Comparison of ENCODE assay signal across 22 cellular contexts in genomic region chr10:49094707-49095106, GRCh38. TPM values are rescaled to one million over a fixed set of nuclear protein-coding genes. Genes with fewer than 3 reads are reported as not detected.
A peak's percentile ranks its signal among the peaks of the same experiment; 100 is the strongest.
DNase-seq lines count a peak whose midpoint lies in the region; ATAC-seq and TF ChIP-seq lines count a peak whose summit lies in the region.
"Had no signal": no experiment of that assay in that cellular context is flagged by ENCODE, and none has a peak within 500 bp of the region (broad histone marks: within the 10 kb centered on the region; RNA-seq: fewer than 3 reads in every experiment).

No MANE protein-coding gene starts in this region.

- H3K4me2 ChIP-seq in neuronal stem cell (ENCODE audit: insufficient read depth, low read length, poor library complexity, severe bottlenecking) = no peak overlapping the region
- H3K4me2 ChIP-seq in GM23338 = no peak overlapping the region

- H2BK15ac ChIP-seq in neuronal stem cell (ENCODE audit: low read length) = no peak overlapping the region

- H3K36me3 Mint-ChIP-seq in endothelial cell (ENCODE audit: low read depth, unreplicated experiment) = no peaks in the 10 kb centered on the region
- no peaks in the 10 kb centered on the region; the same call in 2 of the 3 replicates for H3K36me3 Mint-ChIP-seq in GM23338 (ENCODE audit: low read depth)
- H3K36me3 Mint-ChIP-seq: CD14-positive monocyte had no signal

- no peak overlapping the region for H3K18ac ChIP-seq in neuronal stem cell (ENCODE audit: low read length)

- H3K27ac Mint-ChIP-seq in endothelial cell (ENCODE audit: unreplicated experiment) = no peak overlapping the region
- no peak overlapping the region for H3K27ac Mint-ChIP-seq in GM23338
- H3K27ac Mint-ChIP-seq: CD14-positive monocyte had no signal

- H2BK5ac ChIP-seq in neuronal stem cell (ENCODE audit: low read length) = no peak overlapping the region

- peaks cover 0 to 4% of the 10 kb centered on the region in 2 donors for H3K9me3 ChIP-seq in neuronal stem cell (replicated peaks in 1 of 2; ENCODE audit: control insufficient read depth in 2 of 2, insufficient read depth in 1 of 2, low read depth in 1 of 2, low read length in 2 of 2)
- H3K9me3 ChIP-seq in body of pancreas = no peaks in the 10 kb centered on the region
- H3K9me3 ChIP-seq: HAP-1, Peyer's patch had no signal

- H3K14ac ChIP-seq in neuronal stem cell (ENCODE audit: low read length) = no peak overlapping the region

- H3K4ac ChIP-seq in neuronal stem cell (ENCODE audit: low read length) = no peak overlapping the region

- no peak for TF ChIP-seq POLR2A in body of pancreas (IDR thresholded peaks at IDR 0.05)

- H3K23ac ChIP-seq in neuronal stem cell (ENCODE audit: low read depth, low read length, poor library complexity) = no peak overlapping the region

- H3K27me3 Mint-ChIP-seq in endothelial cell (ENCODE audit: unreplicated experiment) (no peaks in the 10 kb centered on the region), GM23338 (ENCODE audit: insufficient read depth, low read depth, poor library complexity) (peaks cover 4% of the 10 kb centered on the region)

- H3K27ac ChIP-seq in neuronal stem cell (replicated peaks; ENCODE audit: low read length) = no peak overlapping the region
- no peak overlapping the region for H3K27ac ChIP-seq in body of pancreas
- no peak overlapping the region for H3K27ac ChIP-seq in GM23338 (ENCODE audit: low read depth)
- H3K27ac ChIP-seq: Peyer's patch had no signal

- H4K8ac ChIP-seq in neuronal stem cell (ENCODE audit: low read depth, low read length) = no peak overlapping the region

- no peaks in the 10 kb centered on the region for H4K20me1 ChIP-seq in GM23338 (replicated peaks; ENCODE audit: insufficient read depth)

- intact Hi-C loops in Right ventricle myocardium superior (cut with DNase I) = no loop called here
- intact Hi-C loops in body of pancreas (cut with DNase I) = no loop called here

- H4K91ac ChIP-seq in neuronal stem cell (ENCODE audit: low read depth, low read length, poor library complexity) = no peak overlapping the region

- no peaks in the 10 kb centered on the region for H3K9me2 ChIP-seq in GM23338 (ENCODE audit: insufficient read depth)

- ATAC-seq in Right ventricle myocardium superior (ENCODE audit: poor library complexity) (peak; percentile 21), body of pancreas (no peak), HG02588 (IDR thresholded peaks at IDR 0.05; ENCODE audit: unreplicated experiment) (no peak), GM23338 (no peak)

- H3K9me3 Mint-ChIP-seq in endothelial cell (ENCODE audit: unreplicated experiment) (no peaks in the 10 kb centered on the region), GM23338 (no peaks in the 10 kb centered on the region)

- H3K9ac ChIP-seq in neuronal stem cell (ENCODE audit: low read depth, low read length, poor library complexity) = no peak overlapping the region

- H3K27me3 ChIP-seq in neuronal stem cell (ENCODE audit: control insufficient read depth in 3 of 3, insufficient read depth in 3 of 3, low read depth in 1 of 3, low read length in 3 of 3) (no peaks in the 10 kb centered on the region), body of pancreas (no peaks in the 10 kb centered on the region), GM23338 (ENCODE audit: insufficient read depth) (no peaks in the 10 kb centered on the region)
- H3K27me3 ChIP-seq: Peyer's patch had no signal

- no peaks in the 10 kb centered on the region for H3K4me1 Mint-ChIP-seq in endothelial cell (ENCODE audit: unreplicated experiment)
- peaks cover 5% of the 10 kb centered on the region; the same call in 2 of the 3 replicates for H3K4me1 Mint-ChIP-seq in GM23338
- H3K4me1 Mint-ChIP-seq: CD14-positive monocyte had no signal

- H3K4me1 ChIP-seq in neuronal stem cell (ENCODE audit: control insufficient read depth in 2 of 2, insufficient read depth in 1 of 2, low read depth in 1 of 2, low read length in 2 of 2) = peaks cover 3 to 18% of the 10 kb centered on the region in 2 donors
- H3K4me1 ChIP-seq in body of pancreas = no peaks in the 10 kb centered on the region
- no peaks in the 10 kb centered on the region for H3K4me1 ChIP-seq in GM23338 (ENCODE audit: insufficient read depth)
- H3K4me1 ChIP-seq: HAP-1, Peyer's patch had no signal

- no peak overlapping the region for H2BK120ac ChIP-seq in neuronal stem cell (ENCODE audit: low read depth, low read length)

- H3K79me1 ChIP-seq in neuronal stem cell (ENCODE audit: low read depth, low read length) = no peaks in the 10 kb centered on the region

- no peak overlapping the region for H3K4me3 Mint-ChIP-seq in endothelial cell (ENCODE audit: unreplicated experiment)
- H3K4me3 Mint-ChIP-seq in GM23338 = no peak overlapping the region
- H3K4me3 Mint-ChIP-seq: CD14-positive monocyte had no signal

- DNase-seq in COLO829 (ENCODE audit: low spot score) (peak; percentile 42), Right ventricle myocardium superior (no peak), islet precursor cell (peak; percentile 34), neuronal stem cell (ENCODE audit: low spot score) (no peak), body of pancreas (no peak), endothelial cell (ENCODE audit: low spot score) (no peak), GM23338 (ENCODE audit: low spot score) (no peak)
- DNase-seq: 8988T; DMS79 treated with DMSO at 0.1 percent for 48 hours; MM.1S; NCI-H1092 treated with DMSO at 0.1 percent for 48 hours; NCI-H1694; NCI-H2081 treated with DMSO at 0.1 percent for 48 hours; NCI-H510A; NCI-H748 treated with DMSO at 0.1 percent for 48 hours; NK-92 treated with Interleukin-12 subunit alpha and Interleukin-12 subunit beta, amount 100 ng/mL, for 24 hours had no signal

- WGBS in neuronal stem cell (ENCODE audit: extremely low coverage in 2 of 2, insufficient read length in 2 of 2, insufficient replicate concordance in 1 of 2), 2 donors = no CpG with 5 or more reads among the region's 4 CpGs
- 62 to 75% methylated on average over 4 of the region's 4 CpGs for WGBS in body of pancreas, 2 donors

- H3K4me3 ChIP-seq in neuronal stem cell (ENCODE audit: low read length in 2 of 2) = no peak overlapping the region
- no peak overlapping the region for H3K4me3 ChIP-seq in body of pancreas
- no peak overlapping the region for H3K4me3 ChIP-seq in GM23338
- H3K4me3 ChIP-seq: HAP-1, Peyer's patch had no signal

- no peak for TF ChIP-seq CTCF in body of pancreas (IDR thresholded peaks at IDR 0.05)
- TF ChIP-seq CTCF in endothelial cell (IDR thresholded peaks at IDR 0.05; ENCODE audit: unreplicated experiment) = no peak
- no peak for TF ChIP-seq CTCF in GM23338 (conservative IDR thresholded peaks at IDR 0.05; ENCODE audit: low read depth in 2 of 2)

- H2BK12ac ChIP-seq in neuronal stem cell (ENCODE audit: low read length) = no peak overlapping the region

- H2AK5ac ChIP-seq in neuronal stem cell (ENCODE audit: low read depth, low read length) = no peak overlapping the region

- H3F3A ChIP-seq in GM23338 (replicated peaks; ENCODE audit: low read depth) = no peaks in the 10 kb centered on the region

- H2AFZ ChIP-seq in neuronal stem cell (ENCODE audit: low read length) (peak overlapping the region; percentile 16), GM23338 (no peak overlapping the region)

- no peaks in the 10 kb centered on the region for H3K79me2 ChIP-seq in GM23338 (replicated peaks; ENCODE audit: insufficient read depth)

- H3K36me3 ChIP-seq in neuronal stem cell (replicated peaks in 1 of 2; ENCODE audit: control insufficient read depth in 2 of 2, insufficient read depth in 2 of 2, low read length in 2 of 2) (no peaks in the 10 kb centered on the region), body of pancreas (replicated peaks in 1 of 2; ENCODE audit: insufficient read depth in 1 of 2, low read depth in 2 of 2) (no peaks in the 10 kb centered on the region), GM23338 (ENCODE audit: insufficient read depth) (no peaks in the 10 kb centered on the region)
- H3K36me3 ChIP-seq: HAP-1, Peyer's patch had no signal

TF ChIP-seq in GM23338, 12 proteins besides CTCF, POLR2A, EP300 and RAD21 (continues in another document):
- no peak for TF ChIP-seq CREB1 (CRISPR knock-in tag; IDR thresholded peaks at IDR 0.05; ENCODE audit: low read depth)

RNA-seq across cellular contexts. Expression of gene VSTM4, which starts 20.6 kb away (rescaled TPM):
- 22.4 TPM for total RNA-seq in Right ventricle myocardium superior
- polyA plus RNA-seq in neuronal stem cell (2013, experiment 1 of 2) = 1.6 TPM
- 1.6 TPM for polyA plus RNA-seq in neuronal stem cell (2013, experiment 2 of 2)
- total RNA-seq in body of pancreas = 1 to 10 TPM; 3.4 to 5.6 TPM
- total RNA-seq in endothelial cell (ENCODE audit: unreplicated experiment) = 0.38 TPM
- total RNA-seq in GM23338 (2014; rRNA removed; shearing (Covaris generic)) = 0.23 and 0.66 TPM in 2 replicates
- polyA plus RNA-seq in GM23338 (2016; fragmentation: Nextera tagmentation; extraction: Ambion mirVana) = 0.21 and 0.56 TPM in 2 replicates
- polyA plus RNA-seq: CD14-positive monocyte had no signal

RNA-seq across cellular contexts. Expression of gene FAM170B, which starts 39.1 kb away (rescaled TPM):
- total RNA-seq in Right ventricle myocardium superior (not detected), body of pancreas (not detected), endothelial cell (ENCODE audit: unreplicated experiment) (not detected)
- not detected for polyA plus RNA-seq in neuronal stem cell (2013, experiment 1 of 2)
- polyA plus RNA-seq in neuronal stem cell (2013, experiment 2 of 2) = not detected
- not detected in 2 replicates for total RNA-seq in GM23338 (2014; rRNA removed; shearing (Covaris generic))
- polyA plus RNA-seq in GM23338 (2016; fragmentation: Nextera tagmentation; extraction: Ambion mirVana) = not detected in 2 replicates
- total RNA-seq: LHCN-M2, Peyer's patch had no signal
- polyA plus RNA-seq: AG04450, CD14-positive monocyte had no signal

Comparison
In these comparisons a context has a peak if more than half of its experiments do, and no peak if none do; other contexts are left out.
1. DNase-seq: peak in COLO829 (single experiment) and islet precursor cell (single experiment); none in Right ventricle myocardium superior (single experiment), neuronal stem cell (single experiment), body of pancreas (0 of 4), endothelial cell (single experiment) and GM23338 (single experiment).